In genomic region chr4:146648384-146648783, GRCh38 we compare ENCODE assay signal across 2 cellular contexts.
TF ChIP-seq lines count a peak whose summit lies in the region.

No MANE protein-coding gene starts in this region.

TF ChIP-seq in GM23338, 12 proteins besides CTCF, POLR2A, EP300 and RAD21 (continued from another document):
- TF ChIP-seq ZNF462 (CRISPR knock-in tag; IDR thresholded peaks at IDR 0.05) (no peak), ZNF331 (CRISPR knock-in tag; IDR thresholded peaks at IDR 0.05; ENCODE audit: low read depth) (no peak), STAT1 (IDR thresholded peaks at IDR 0.05; ENCODE audit: unreplicated experiment) (no peak), NANOG (IDR thresholded peaks at IDR 0.05; ENCODE audit: borderline replicate concordance) (no peak), ETS1 (IDR thresholded peaks at IDR 0.05) (no peak), CREB1 (CRISPR knock-in tag; IDR thresholded peaks at IDR 0.05; ENCODE audit: low read depth) (no peak), REST (IDR thresholded peaks at IDR 0.05; ENCODE audit: unreplicated experiment) (no peak), ZNF114 (CRISPR knock-in tag; IDR thresholded peaks at IDR 0.05) (no peak)

TF ChIP-seq in WTC11, 78 proteins besides CTCF, POLR2A, EP300 and RAD21 (continued from another document):
- no peak for TF ChIP-seq ATF2 (CRISPR knock-in tag; IDR thresholded peaks at IDR 0.05; ENCODE audit: borderline replicate concordance, low read depth)
TF ChIP-seq in WTC11: peak in this region for 0.
